ENCODE assay signal across 8 cellular contexts in genomic region chr17:58756246-58757161, GRCh38. TPM values are rescaled to one million over a fixed set of nuclear protein-coding genes. Genes with fewer than 3 reads are reported as not detected.
A peak's percentile ranks its signal among the peaks of the same experiment; 100 is the strongest.
DNase-seq lines count a peak whose midpoint lies in the region; ATAC-seq and TF ChIP-seq lines count a peak whose summit lies in the region.

No MANE protein-coding gene starts in this region.

- no peaks in the 10 kb centered on the region for H3K36me3 ChIP-seq in CD4-positive, alpha-beta memory T cell (ENCODE audit: insufficient read depth, low read length)
- no peaks in the 10 kb centered on the region for H3K36me3 ChIP-seq in muscle layer of colon (ENCODE audit: insufficient read depth, low read length)
- H3K36me3 ChIP-seq in vagina = no peaks in the 10 kb centered on the region

- peaks cover 35 to 43% of the 10 kb centered on the region in 2 donors for H3K27me3 Mint-ChIP-seq in CD4-positive, alpha-beta memory T cell

- H3K4me1 ChIP-seq in CD4-positive, alpha-beta memory T cell (ENCODE audit: insufficient read depth, low read length) = peaks cover 13% of the 10 kb centered on the region
- H3K4me1 ChIP-seq in muscle layer of colon (ENCODE audit: insufficient read depth, low read length) = peaks cover 9% of the 10 kb centered on the region
- H3K4me1 ChIP-seq in vagina = peaks cover 22% of the 10 kb centered on the region

- no peak for TF ChIP-seq CTCF in HL-60 (IDR thresholded peaks at IDR 0.05; ENCODE audit: insufficient read depth, low read length)
- TF ChIP-seq CTCF in VCaP (conservative IDR thresholded peaks at IDR 0.05) = no peak
- TF ChIP-seq CTCF in epithelial cell of esophagus (IDR thresholded peaks at IDR 0.05; ENCODE audit: insufficient read depth, low read depth, low read length, missing control alignments) = no peak
- no peak for TF ChIP-seq CTCF in vagina (IDR thresholded peaks at IDR 0.05)

- ATAC-seq in HG03175 (IDR thresholded peaks at IDR 0.05; ENCODE audit: unreplicated experiment) = no peak
- no peak for ATAC-seq in HG03095 (IDR thresholded peaks at IDR 0.05; ENCODE audit: unreplicated experiment)

- peaks cover 0 to 3% (median 0%) of the 10 kb centered on the region in 8 donors for H3K9me3 Mint-ChIP-seq in CD4-positive, alpha-beta memory T cell

- no peak overlapping the region for H3K27ac ChIP-seq in CD4-positive, alpha-beta memory T cell (ENCODE audit: low read depth, low read length)
- no peak overlapping the region for H3K27ac ChIP-seq in HL-60 (replicated peaks)
- peak overlapping the region; percentile 88 for H3K27ac ChIP-seq in VCaP
- H3K27ac ChIP-seq in muscle layer of colon (ENCODE audit: low read depth, low read length) = no peak overlapping the region
- H3K27ac ChIP-seq in vagina = no peak overlapping the region

- no peak overlapping the region for H3K9ac ChIP-seq in muscle layer of colon (ENCODE audit: low read length)

- peak in 2 of 5 donors; percentile 2 to 4 for DNase-seq in CD4-positive, alpha-beta memory T cell
- DNase-seq in HL-60 (ENCODE audit: low read depth in 1 of 2, low spot score in 1 of 2) = no peak
- DNase-seq in epithelial cell of esophagus (ENCODE audit: low read depth) = no peak
- DNase-seq in vagina (ENCODE audit: extremely low spot score in 2 of 2) = no peak

- CTCF ChIA-PET in CD4-positive, alpha-beta memory T cell (lab: Charles Lee; ENCODE audit: partially characterized antibody) = interaction anchor here (1.0 kb wide), 1 partner anchor 18 kb away, joined by 3 read pairs; no protein-coding TSS in a partner anchor

- H3K4me3 ChIP-seq in CD4-positive, alpha-beta memory T cell (ENCODE audit: low read length in 2 of 2) = peak overlapping the region in 1 of 2 donors; percentile 63
- H3K4me3 ChIP-seq in HL-60 (replicated peaks; ENCODE audit: insufficient read depth, low read length) (peak overlapping the region; percentile 68), epithelial cell of esophagus (ENCODE audit: low read length) (peak overlapping the region; percentile 52), muscle layer of colon (ENCODE audit: low read depth in 1 of 2, low read length in 2 of 2) (peak overlapping the region; percentile 46 to 50), vagina (peak overlapping the region; percentile 57 to 63)

- H3K27me3 ChIP-seq in CD4-positive, alpha-beta memory T cell (ENCODE audit: insufficient read depth, low read length) = peaks cover 18% of the 10 kb centered on the region
- H3K27me3 ChIP-seq in HL-60 (ENCODE audit: insufficient read depth, poor library complexity, severe bottlenecking) = peaks cover 46% of the 10 kb centered on the region
- H3K27me3 ChIP-seq in muscle layer of colon (ENCODE audit: control insufficient read depth in 1 of 2, insufficient read depth in 2 of 2, low read length in 2 of 2) = peaks cover 26 to 49% of the 10 kb centered on the region in 2 donors
- no peaks in the 10 kb centered on the region for H3K27me3 ChIP-seq in vagina

- no peaks in the 10 kb centered on the region for H3K9me3 ChIP-seq in CD4-positive, alpha-beta memory T cell (ENCODE audit: control insufficient read depth in 1 of 2, low read length in 2 of 2)
- no peaks in the 10 kb centered on the region for H3K9me3 ChIP-seq in muscle layer of colon (ENCODE audit: low read length)
- H3K9me3 ChIP-seq in vagina = no peaks in the 10 kb centered on the region

- POLR2A ChIA-PET in CD4-positive, alpha-beta memory T cell (lab: Charles Lee; ENCODE audit: partially characterized antibody) = interaction anchor here (2.0 kb wide), 1 partner anchor 125 kb away, joined by 6 read pairs; no protein-coding TSS in a partner anchor

- peaks cover 7 to 17% (median 13%) of the 10 kb centered on the region in 4 donors for H3K4me1 Mint-ChIP-seq in CD4-positive, alpha-beta memory T cell

- H3K4me3 Mint-ChIP-seq in CD4-positive, alpha-beta memory T cell = peak overlapping the region; percentile 81 to 96 (median 94)

- H3K27ac Mint-ChIP-seq in CD4-positive, alpha-beta memory T cell = peak overlapping the region in 3 of 7 donors; percentile 58 to 85 (median 76)

- intact Hi-C loops in CD4-positive, alpha-beta memory T cell (cut with micrococcal nuclease) = no loop called here
- intact Hi-C loops in vagina (cut with DNase I) = no loop called here

- no peaks in the 10 kb centered on the region for H3K36me3 Mint-ChIP-seq in CD4-positive, alpha-beta memory T cell

- TF ChIP-seq POLR2A in vagina (IDR thresholded peaks at IDR 0.05) = no peak

RNA-seq across cellular contexts. Expression of gene PPM1E, which starts 0.8 kb away (rescaled TPM):
- total RNA-seq in CD4-positive, alpha-beta memory T cell = not detected
- not detected for polyA plus RNA-seq in CD4-positive, alpha-beta memory T cell
- 0.25 TPM for total RNA-seq in vagina
